In genomic region chr11:272195-272930, GRCh38 we compare ENCODE assay signal across 1 cellular context.
TF ChIP-seq lines count a peak whose summit lies in the region.

No MANE protein-coding gene starts in this region.

TF ChIP-seq in GM23338, 12 proteins besides CTCF, POLR2A, EP300 and RAD21:
- TF ChIP-seq ZNF331 (CRISPR knock-in tag; IDR thresholded peaks at IDR 0.05; ENCODE audit: low read depth) (no peak), CREB1 (CRISPR knock-in tag; IDR thresholded peaks at IDR 0.05; ENCODE audit: low read depth) (no peak), EZH2phosphoT487 (IDR thresholded peaks at IDR 0.05; ENCODE audit: unreplicated experiment) (no peak), ZNF462 (CRISPR knock-in tag; IDR thresholded peaks at IDR 0.05) (no peak), EZH2 (IDR thresholded peaks at IDR 0.05; ENCODE audit: low read depth, unreplicated experiment) (no peak), ZNF114 (CRISPR knock-in tag; IDR thresholded peaks at IDR 0.05) (no peak), JUNB (IDR thresholded peaks at IDR 0.05; ENCODE audit: unreplicated experiment) (no peak), NANOG (IDR thresholded peaks at IDR 0.05; ENCODE audit: borderline replicate concordance) (no peak), POLR2AphosphoS5 (IDR thresholded peaks at IDR 0.05; ENCODE audit: low read depth) (no peak), STAT1 (IDR thresholded peaks at IDR 0.05; ENCODE audit: unreplicated experiment) (no peak)
- TF ChIP-seq, protein P1, sequence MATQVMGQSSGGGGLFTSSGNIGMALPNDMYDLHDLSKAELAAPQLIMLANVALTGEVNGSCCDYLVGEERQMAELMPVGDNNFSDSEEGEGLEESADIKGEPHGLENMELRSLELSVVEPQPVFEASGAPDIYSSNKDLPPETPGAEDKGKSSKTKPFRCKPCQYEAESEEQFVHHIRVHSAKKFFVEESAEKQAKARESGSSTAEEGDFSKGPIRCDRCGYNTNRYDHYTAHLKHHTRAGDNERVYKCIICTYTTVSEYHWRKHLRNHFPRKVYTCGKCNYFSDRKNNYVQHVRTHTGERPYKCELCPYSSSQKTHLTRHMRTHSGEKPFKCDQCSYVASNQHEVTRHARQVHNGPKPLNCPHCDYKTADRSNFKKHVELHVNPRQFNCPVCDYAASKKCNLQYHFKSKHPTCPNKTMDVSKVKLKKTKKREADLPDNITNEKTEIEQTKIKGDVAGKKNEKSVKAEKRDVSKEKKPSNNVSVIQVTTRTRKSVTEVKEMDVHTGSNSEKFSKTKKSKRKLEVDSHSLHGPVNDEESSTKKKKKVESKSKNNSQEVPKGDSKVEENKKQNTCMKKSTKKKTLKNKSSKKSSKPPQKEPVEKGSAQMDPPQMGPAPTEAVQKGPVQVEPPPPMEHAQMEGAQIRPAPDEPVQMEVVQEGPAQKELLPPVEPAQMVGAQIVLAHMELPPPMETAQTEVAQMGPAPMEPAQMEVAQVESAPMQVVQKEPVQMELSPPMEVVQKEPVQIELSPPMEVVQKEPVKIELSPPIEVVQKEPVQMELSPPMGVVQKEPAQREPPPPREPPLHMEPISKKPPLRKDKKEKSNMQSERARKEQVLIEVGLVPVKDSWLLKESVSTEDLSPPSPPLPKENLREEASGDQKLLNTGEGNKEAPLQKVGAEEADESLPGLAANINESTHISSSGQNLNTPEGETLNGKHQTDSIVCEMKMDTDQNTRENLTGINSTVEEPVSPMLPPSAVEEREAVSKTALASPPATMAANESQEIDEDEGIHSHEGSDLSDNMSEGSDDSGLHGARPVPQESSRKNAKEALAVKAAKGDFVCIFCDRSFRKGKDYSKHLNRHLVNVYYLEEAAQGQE (IDR thresholded peaks at IDR 0.05; ENCODE audit: unreplicated experiment), result no peak
- TF ChIP-seq, protein P2, sequence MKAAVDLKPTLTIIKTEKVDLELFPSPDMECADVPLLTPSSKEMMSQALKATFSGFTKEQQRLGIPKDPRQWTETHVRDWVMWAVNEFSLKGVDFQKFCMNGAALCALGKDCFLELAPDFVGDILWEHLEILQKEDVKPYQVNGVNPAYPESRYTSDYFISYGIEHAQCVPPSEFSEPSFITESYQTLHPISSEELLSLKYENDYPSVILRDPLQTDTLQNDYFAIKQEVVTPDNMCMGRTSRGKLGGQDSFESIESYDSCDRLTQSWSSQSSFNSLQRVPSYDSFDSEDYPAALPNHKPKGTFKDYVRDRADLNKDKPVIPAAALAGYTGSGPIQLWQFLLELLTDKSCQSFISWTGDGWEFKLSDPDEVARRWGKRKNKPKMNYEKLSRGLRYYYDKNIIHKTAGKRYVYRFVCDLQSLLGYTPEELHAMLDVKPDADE (IDR thresholded peaks at IDR 0.05), result no peak
